8 cellular contexts compared by ENCODE assay signal in the genomic region with DNA sequence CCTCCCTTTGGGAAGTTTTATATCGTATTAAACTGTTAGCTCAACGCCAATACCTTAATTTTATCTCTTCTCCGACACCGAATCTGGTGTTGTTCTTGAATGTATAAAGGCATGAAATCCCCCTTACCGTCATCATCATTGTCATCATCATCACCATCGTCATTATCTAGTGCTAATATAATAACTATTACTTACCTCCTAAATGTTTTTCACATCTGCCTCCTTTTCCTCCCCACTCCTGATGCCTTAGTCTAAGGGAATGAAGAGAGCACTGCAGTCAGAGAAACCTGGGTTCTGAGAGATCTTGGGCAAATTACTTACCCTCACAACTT. TPM values are rescaled to one million over a fixed set of nuclear protein-coding genes. Genes with fewer than 3 reads are reported as not detected.
DNase-seq lines count a peak whose midpoint lies in the region; ATAC-seq and TF ChIP-seq lines count a peak whose summit lies in the region.

No MANE protein-coding gene starts in this region.

- H3K4me1 Mint-ChIP-seq in central memory CD8-positive, alpha-beta T cell: peaks cover 47% of the 10 kb centered on the region

- no peaks in the 10 kb centered on the region; the same call in 1 of the 2 replicates for H3K27me3 ChIP-seq in GM06990 (replicated peaks; ENCODE audit: control insufficient read depth, insufficient read depth, low read length)
- H3K27me3 ChIP-seq in neural cell (ENCODE audit: insufficient read depth, low read depth, low read length): no peaks in the 10 kb centered on the region

- ATAC-seq in HG03439 (IDR thresholded peaks at IDR 0.05; ENCODE audit: unreplicated experiment): peak; percentile 5
- ATAC-seq in central memory CD8-positive, alpha-beta T cell (replicated peaks; ENCODE audit: extremely low read depth, poor library complexity, severe bottlenecking): peak; percentile 26
- ATAC-seq in left colon: no peak

- intact Hi-C loops in left colon (cut with DNase I, micrococcal nuclease): no loop called here

- no peak for TF ChIP-seq EP300 in neural cell (conservative IDR thresholded peaks at IDR 0.05; ENCODE audit: poor library complexity, severe bottlenecking)

- H3K4me3 ChIP-seq in GM06990 (replicated peaks; ENCODE audit: low read depth, low read length): peak overlapping the region; percentile 56
- H3K4me3 ChIP-seq in neural cell (ENCODE audit: low read length): peak overlapping the region; percentile 63

- peak overlapping the region; percentile 55 for H3K4me2 ChIP-seq in neural cell (ENCODE audit: low read length)

- H3K9me3 ChIP-seq in neural cell (ENCODE audit: low read length): no peaks in the 10 kb centered on the region

- no peaks in the 10 kb centered on the region for H4K20me1 ChIP-seq in neural cell (ENCODE audit: insufficient read depth)

- H3K36me3 Mint-ChIP-seq in central memory CD8-positive, alpha-beta T cell (ENCODE audit: insufficient read depth): peaks cover 20% of the 10 kb centered on the region

- H3K27ac ChIP-seq in neural cell (ENCODE audit: low read length): no peak overlapping the region

- no peaks in the 10 kb centered on the region for H3K79me2 ChIP-seq in neural cell (replicated peaks; ENCODE audit: insufficient read depth, low read length)

- H3K9ac ChIP-seq in neural cell (ENCODE audit: low read length): no peak overlapping the region

- no peaks in the 10 kb centered on the region for H3K9me2 ChIP-seq in neural cell (ENCODE audit: insufficient read depth, low read length)

- no peak for TF ChIP-seq RAD21 in neural cell (conservative IDR thresholded peaks at IDR 0.05)

- no peak overlapping the region for H2AFZ ChIP-seq in neural cell (ENCODE audit: low read depth, low read length)

- peak overlapping the region; percentile 92 for H3K4me3 Mint-ChIP-seq in central memory CD8-positive, alpha-beta T cell

- no peaks in the 10 kb centered on the region for H3F3A ChIP-seq in neural cell (ENCODE audit: insufficient read depth, low read length, poor library complexity, severe bottlenecking)

- H3K9me3 Mint-ChIP-seq in central memory CD8-positive, alpha-beta T cell: no peaks in the 10 kb centered on the region

- H3K36me3 ChIP-seq in GM06990 (ENCODE audit: control insufficient read depth, insufficient read depth, low read length) (no peaks in the 10 kb centered on the region), neural cell (ENCODE audit: insufficient read depth, low read length) (no peaks in the 10 kb centered on the region)

- H3K27me3 Mint-ChIP-seq in central memory CD8-positive, alpha-beta T cell: no peaks in the 10 kb centered on the region

- TF ChIP-seq CTCF in GM06990 (IDR thresholded peaks at IDR 0.05; ENCODE audit: insufficient read depth, low read length, poor library complexity, severe bottlenecking): no peak
- TF ChIP-seq CTCF in neural cell (IDR thresholded peaks at IDR 0.05; ENCODE audit: poor library complexity, severe bottlenecking): no peak

- no peak for DNase-seq in GM06990 (ENCODE audit: extremely low read depth, insufficient read length)
- no peak for DNase-seq in central memory CD8-positive, alpha-beta T cell (ENCODE audit: low spot score in 2 of 2)
- DNase-seq in NCI-H446 (lab: John Stamatoyannopoulos, UW): no peak
- no peak for DNase-seq in left colon
- no peak for DNase-seq in dedifferentiated amniotic fluid mesenchymal stem cell (ENCODE audit: extremely low spot score)
- DNase-seq in central memory CD4-positive, alpha-beta T cell: no peak

- H3K27ac Mint-ChIP-seq in central memory CD8-positive, alpha-beta T cell (ENCODE audit: low read depth): peak overlapping the region; percentile 23

TF ChIP-seq in neural cell, 6 proteins besides CTCF, POLR2A, EP300 and RAD21:
- TF ChIP-seq REST (IDR thresholded peaks at IDR 0.05; ENCODE audit: borderline replicate concordance) (no peak), EZH2 (IDR thresholded peaks at IDR 0.05; ENCODE audit: borderline replicate concordance, insufficient read depth, low read length, poor library complexity, severe bottlenecking) (no peak), MXI1 (conservative IDR thresholded peaks at IDR 0.05; ENCODE audit: poor library complexity, severe bottlenecking) (no peak), SMC3 (conservative IDR thresholded peaks at IDR 0.05; ENCODE audit: poor library complexity) (no peak), TAF1 (IDR thresholded peaks at IDR 0.05; ENCODE audit: low read depth) (no peak), POLR2AphosphoS5 (IDR thresholded peaks at IDR 0.05) (no peak)

RNA-seq across cellular contexts. Expression of gene ZBTB24, which starts 0.7 kb away (rescaled TPM):
- 5.5 and 6.0 TPM in 2 replicates for polyA plus RNA-seq in neural cell
- polyA minus RNA-seq in neural cell: 16.8 and 17.4 TPM in 2 replicates
- total RNA-seq in left colon: 1 to 10 TPM; 6.6 to 6.7 TPM

RNA-seq across cellular contexts. Expression of gene MICAL1, which starts 28.1 kb away (rescaled TPM):
- polyA plus RNA-seq in neural cell: 54.2 and 80.1 TPM in 2 replicates
- polyA minus RNA-seq in neural cell: 39.6 and 44.6 TPM in 2 replicates
- 10 to 100 TPM; 62.7 to 63.9 TPM for total RNA-seq in left colon

RNA-seq across cellular contexts. Expression of gene SMPD2, which starts 43.2 kb away (rescaled TPM):
- 8.0 and 8.6 TPM in 2 replicates for polyA plus RNA-seq in neural cell
- polyA minus RNA-seq in neural cell: 7.2 and 10.2 TPM in 2 replicates
- 10 to 100 TPM; 17.8 to 23.8 TPM for total RNA-seq in left colon

RNA-seq across cellular contexts. Expression of gene PPIL6, which starts 43.3 kb away (rescaled TPM):
- 2.5 and 11.8 TPM in 2 replicates for polyA plus RNA-seq in neural cell
- 10.7 and 13.2 TPM in 2 replicates for polyA minus RNA-seq in neural cell
- total RNA-seq in left colon: 1 to 10 TPM in 1 of 2 donors, under 1 TPM in 1; 0.58 to 2.0 TPM
